8 cellular contexts compared by ENCODE assay signal in genomic region chr3:41961061-41961749, GRCh38. TPM values are rescaled to one million over a fixed set of nuclear protein-coding genes. Genes with fewer than 3 reads are reported as not detected.
DNase-seq lines count a peak whose midpoint lies in the region; ATAC-seq and TF ChIP-seq lines count a peak whose summit lies in the region.

No MANE protein-coding gene starts in this region.

- H3K4me3 ChIP-seq in GM06990 (replicated peaks; ENCODE audit: low read depth, low read length) (peak overlapping the region; percentile 85), HFF-Myc (replicated peaks; ENCODE audit: low read depth, low read length) (peak overlapping the region; percentile 69)

- peak; percentile 79 for DNase-seq in GM06990 (ENCODE audit: extremely low read depth, insufficient read length)
- DNase-seq in HFF-Myc (ENCODE audit: extremely low read depth, low read depth) = peak; percentile 9
- DNase-seq in NAMALWA (ENCODE audit: low spot score) = peak; percentile 74
- peak; percentile 55 for DNase-seq in WTC11 (ENCODE audit: low spot score)
- DNase-seq in central memory CD8-positive, alpha-beta T cell (ENCODE audit: low spot score in 2 of 2) = peak; percentile 39 to 53
- peak; percentile 75 for DNase-seq in kidney tubule cell (ENCODE audit: low spot score)
- peak; percentile 60 for DNase-seq in stimulated activated CD4-positive, alpha-beta T cell treated with anti-CD3 and anti-CD28 coated beads, Interleukin-15, amount 100 ng/mL, for 24 hours
- no peak for DNase-seq in foreskin melanocyte

- H3K27ac Mint-ChIP-seq in WTC11 = peak overlapping the region; percentile 91
- H3K27ac Mint-ChIP-seq in central memory CD8-positive, alpha-beta T cell (ENCODE audit: low read depth) = peak overlapping the region; percentile 96

- peaks cover 17% of the 10 kb centered on the region for H3K4me1 Mint-ChIP-seq in WTC11
- peaks cover 18% of the 10 kb centered on the region for H3K4me1 Mint-ChIP-seq in central memory CD8-positive, alpha-beta T cell

- no peaks in the 10 kb centered on the region for H3K9me3 Mint-ChIP-seq in WTC11
- H3K9me3 Mint-ChIP-seq in central memory CD8-positive, alpha-beta T cell = no peaks in the 10 kb centered on the region

- POLR2A ChIA-PET in WTC11 (lab: Charles Lee) = interaction anchor here (0.6 to 1.0 kb wide), 3 partner anchors 49 to 147 kb away, joined by 3 to 4 read pairs (median 4); no protein-coding TSS in a partner anchor

- H3K36me3 Mint-ChIP-seq in WTC11 = no peaks in the 10 kb centered on the region
- H3K36me3 Mint-ChIP-seq in central memory CD8-positive, alpha-beta T cell (ENCODE audit: insufficient read depth) = peaks cover 16% of the 10 kb centered on the region

- peak; percentile 13 for ATAC-seq in WTC11
- ATAC-seq in central memory CD8-positive, alpha-beta T cell (replicated peaks; ENCODE audit: extremely low read depth, poor library complexity, severe bottlenecking) = peak; percentile 67

- H3K27me3 Mint-ChIP-seq in WTC11 (ENCODE audit: low read depth) = no peaks in the 10 kb centered on the region
- H3K27me3 Mint-ChIP-seq in central memory CD8-positive, alpha-beta T cell = no peaks in the 10 kb centered on the region

- H3K36me3 ChIP-seq in GM06990 (ENCODE audit: control insufficient read depth, insufficient read depth, low read length) = no peaks in the 10 kb centered on the region

- TF ChIP-seq CTCF in GM06990 (IDR thresholded peaks at IDR 0.05; ENCODE audit: insufficient read depth, low read length, poor library complexity, severe bottlenecking) (no peak), HFF-Myc (IDR thresholded peaks at IDR 0.05; ENCODE audit: low read depth, low read length, missing control alignments) (no peak), WTC11 (IDR thresholded peaks at IDR 0.05) (no peak)

- peak overlapping the region; percentile 99 for H3K4me3 Mint-ChIP-seq in WTC11
- H3K4me3 Mint-ChIP-seq in central memory CD8-positive, alpha-beta T cell = peak overlapping the region; percentile 98

- no peaks in the 10 kb centered on the region for H3K27me3 ChIP-seq in GM06990 (replicated peaks; ENCODE audit: control insufficient read depth, insufficient read depth, low read length)

- CTCF ChIA-PET in WTC11 (lab: Charles Lee) = interaction anchor here (1.0 to 1.3 kb wide), 4 partner anchors 37 to 230 kb away, joined by 3 to 7 read pairs (median 4); no protein-coding TSS in a partner anchor

TF ChIP-seq in WTC11, 78 proteins besides CTCF, POLR2A, EP300 and RAD21:
- TF ChIP-seq ZNF512 (CRISPR knock-in tag; IDR thresholded peaks at IDR 0.05; ENCODE audit: borderline replicate concordance) (no peak), KAT7 (CRISPR knock-in tag; IDR thresholded peaks at IDR 0.05; ENCODE audit: borderline replicate concordance) (peak; percentile 37; the same call in 1 of the 2 replicates), ARID4B (CRISPR knock-in tag; IDR thresholded peaks at IDR 0.05; ENCODE audit: borderline replicate concordance) (0 out of 2 replicates have a peak, but pooled peaks have one; percentile 25), GABPB1 (CRISPR knock-in tag; IDR thresholded peaks at IDR 0.05) (no peak)

RNA-seq across cellular contexts. Expression of gene ULK4, which starts 0.7 kb away (rescaled TPM):
- 9.2 to 12.2 TPM (median 10.0 TPM) in 3 replicates for total RNA-seq in WTC11 (2021)
